ENCODE assay signal across 7 cellular contexts in genomic region chr11:125626381-125626950, GRCh38. TPM values are rescaled to one million over a fixed set of nuclear protein-coding genes. Genes with fewer than 3 reads are reported as not detected.
A peak's percentile ranks its signal among the peaks of the same experiment; 100 is the strongest.
DNase-seq lines count a peak whose midpoint lies in the region; ATAC-seq and TF ChIP-seq lines count a peak whose summit lies in the region.

No MANE protein-coding gene starts in this region.

- intact Hi-C loops in IMR-90 (cut with micrococcal nuclease) = loop anchor here (1.0 to 2.0 kb wide), 2 partner anchors 48 to 248 kb away; no protein-coding TSS in a partner anchor
- intact Hi-C loops in activated CD4-positive, alpha-beta T cell treated with anti-CD3 and anti-CD28 coated beads, Interleukin-2, amount 10 ng/mL, durations not matched to agents 24 days and 14 days (cut with micrococcal nuclease) = loop anchor here (1.0 to 5.0 kb wide), 3 partner anchors 36 to 261 kb away; partner anchors contain the start of gene HYLS1

- H3K4me3 Mint-ChIP-seq in activated CD4-positive, alpha-beta T cell treated with anti-CD3 and anti-CD28 coated beads, Interleukin-2, amount 10 ng/mL, durations not matched to agents 24 days and 14 days = peak overlapping the region; percentile 93

- peak overlapping the region; percentile 39 for H4K5ac ChIP-seq in IMR-90 (ENCODE audit: low read depth, low read length)

- no peak for TF ChIP-seq RAD21 in IMR-90 (IDR thresholded peaks at IDR 0.05; ENCODE audit: low read length)

- H3K4me1 ChIP-seq in IMR-90 (ENCODE audit: control insufficient read depth, insufficient read depth, low read length) (peaks cover 8% of the 10 kb centered on the region), osteoblast (ENCODE audit: insufficient read depth, low read length) (peaks cover 23% of the 10 kb centered on the region)

- peak overlapping the region; percentile 82 for H3K23ac ChIP-seq in IMR-90 (ENCODE audit: low read depth, low read length)

- H2AFZ ChIP-seq in IMR-90 (replicated peaks; ENCODE audit: low read length, poor library complexity) (peak overlapping the region; percentile 98), osteoblast (ENCODE audit: low read length) (peak overlapping the region; percentile 90)

- peaks cover 11 to 49% of the 10 kb centered on the region in 2 experiments; a peak in 3 of 4 replicates for H3K79me1 ChIP-seq in IMR-90 (ENCODE audit: low read depth in 1 of 2, low read length in 2 of 2)

- peak overlapping the region; percentile 55 for H2BK5ac ChIP-seq in IMR-90 (ENCODE audit: low read depth, low read length, poor library complexity, severe bottlenecking)

- peak; percentile 43 for TF ChIP-seq CTCF in GM10248 (IDR thresholded peaks at IDR 0.05; ENCODE audit: control extremely low read depth, extremely low read depth, low read depth, missing control alignments)
- TF ChIP-seq CTCF in IMR-90 (conservative IDR thresholded peaks at IDR 0.05; ENCODE audit: low read depth, low read length) = peak; percentile 23; the same call in 1 of the 2 replicates
- TF ChIP-seq CTCF in fibroblast of the aortic adventitia (IDR thresholded peaks at IDR 0.05; ENCODE audit: insufficient read depth, low read length) = peak; percentile 52
- peak; percentile 31 for TF ChIP-seq CTCF in osteoblast (IDR thresholded peaks at IDR 0.05; ENCODE audit: extremely low read depth, low read depth, low read length)

- 0 out of 2 replicates have a peak overlapping the region, but pooled peaks have one; percentile 45 for H3K18ac ChIP-seq in IMR-90 (ENCODE audit: low read depth, low read length)

- H3K27me3 ChIP-seq in IMR-90 (ENCODE audit: control insufficient read depth, insufficient read depth, low read length) (no peaks in the 10 kb centered on the region), osteoblast (ENCODE audit: insufficient read depth, low read length) (no peaks in the 10 kb centered on the region)

- H2BK15ac ChIP-seq in IMR-90 (ENCODE audit: low read depth, low read length) = peak overlapping the region; percentile 35; the same call in 1 of the 3 replicates

- H4K20me1 ChIP-seq in IMR-90 (ENCODE audit: insufficient read depth, low read length) = no peaks in the 10 kb centered on the region
- no peaks in the 10 kb centered on the region for H4K20me1 ChIP-seq in osteoblast (ENCODE audit: insufficient read depth, low read length)

- H2BK20ac ChIP-seq in IMR-90 (ENCODE audit: low read depth, low read length) = peak overlapping the region; percentile 2; the same call in 1 of the 2 replicates

- H3K56ac ChIP-seq in IMR-90 (ENCODE audit: extremely low read depth, insufficient read depth, low read length) = peak overlapping the region; percentile 87

- peak overlapping the region; percentile 99 for H2AK9ac ChIP-seq in IMR-90 (replicated peaks; ENCODE audit: low read depth, low read length, poor library complexity)

- H4K91ac ChIP-seq in IMR-90 (ENCODE audit: insufficient read depth, low read depth, low read length) = peak overlapping the region; percentile 80

- no TSS peak for BruUV-seq in IMR-90 (replicated peaks; lab: Mats Ljungman, UMichigan)

- H3K4me1 Mint-ChIP-seq in activated CD4-positive, alpha-beta T cell treated with anti-CD3 and anti-CD28 coated beads, Interleukin-2, amount 10 ng/mL, durations not matched to agents 24 days and 14 days = peaks cover 26% of the 10 kb centered on the region

- H3K27me3 Mint-ChIP-seq in activated CD4-positive, alpha-beta T cell treated with anti-CD3 and anti-CD28 coated beads, Interleukin-2, amount 10 ng/mL, durations not matched to agents 24 days and 14 days = no peaks in the 10 kb centered on the region

- peak overlapping the region; percentile 75 for H3K9ac ChIP-seq in IMR-90 (ENCODE audit: low read depth, low read length)

- peak overlapping the region; percentile 29 for H2AK5ac ChIP-seq in IMR-90 (ENCODE audit: low read depth, low read length)

- H3K36me3 ChIP-seq in IMR-90 (ENCODE audit: control insufficient read depth, insufficient read depth, low read length) (peaks cover 2% of the 10 kb centered on the region), osteoblast (ENCODE audit: insufficient read depth, low read length) (peaks cover 10% of the 10 kb centered on the region)

- 0 out of 2 replicates have a peak, but pooled peaks cover 2% of the 10 kb centered on the region for H3K9me1 ChIP-seq in IMR-90 (ENCODE audit: insufficient read depth, low read length)

- dilution Hi-C loops in IMR-90 (cut with HindIII; ENCODE audit: low sequenced_read_pairs, unreplicated experiment) = no loop called here

- CTCF ChIA-PET in GM10248 (lab: Yijun Ruan, JAX) (interaction anchor here (0.6 to 2.7 kb wide), 4 partner anchors 11 to 158 kb away, joined by 3 to 11 read pairs (median 6); partner anchors contain the start of gene STT3A), IMR-90 (lab: Yijun Ruan, JAX) (interaction anchor here (0.7 to 1.0 kb wide), 2 partner anchors 132 to 248 kb away, joined by 3 to 4 read pairs; no protein-coding TSS in a partner anchor)

- peak overlapping the region; percentile 84 for H3K14ac ChIP-seq in IMR-90 (replicated peaks; ENCODE audit: low read depth, low read length)

- no peak for TF ChIP-seq POLR2A in IMR-90 (IDR thresholded peaks at IDR 0.05; ENCODE audit: low read depth, low read length)

- no peaks in the 10 kb centered on the region for H3K9me3 ChIP-seq in IMR-90 (ENCODE audit: control insufficient read depth, insufficient read depth, low read length)
- H3K9me3 ChIP-seq in osteoblast (ENCODE audit: low read depth, low read length) = no peaks in the 10 kb centered on the region

- peaks cover 8% of the 10 kb centered on the region for H3K79me2 ChIP-seq in osteoblast (ENCODE audit: insufficient read depth, low read length)

- H3K27ac ChIP-seq in IMR-90 (ENCODE audit: insufficient read depth, low read length) (peak overlapping the region; percentile 95), osteoblast (ENCODE audit: low read depth, low read length) (peak overlapping the region; percentile 89)

- H4K8ac ChIP-seq in IMR-90 (ENCODE audit: low read depth in 2 of 2, low read length in 2 of 2) = peak overlapping the region; percentile 91 to 99

- peaks cover 44% of the 10 kb centered on the region for H3K36me3 Mint-ChIP-seq in activated CD4-positive, alpha-beta T cell treated with anti-CD3 and anti-CD28 coated beads, Interleukin-2, amount 10 ng/mL, durations not matched to agents 24 days and 14 days (ENCODE audit: low read depth)

- peak; percentile 48 for ATAC-seq in GM21423 (IDR thresholded peaks at IDR 0.05; ENCODE audit: unreplicated experiment)
- ATAC-seq in IMR-90 (ENCODE audit: low read depth) = peak; percentile 21

- no CpG with 5 or more reads among the region's 13 CpGs for WGBS in IMR-90 (ENCODE audit: extremely low coverage in 2 of 2, insufficient read length in 1 of 2), 2 experiments

- peak overlapping the region; percentile 95 for H3K27ac Mint-ChIP-seq in activated CD4-positive, alpha-beta T cell treated with anti-CD3 and anti-CD28 coated beads, Interleukin-2, amount 10 ng/mL, durations not matched to agents 24 days and 14 days

- peak overlapping the region; percentile 72 for H3K4me3 ChIP-seq in IMR-90 (ENCODE audit: insufficient read depth, low read depth, low read length)
- H3K4me3 ChIP-seq in fibroblast of the aortic adventitia (ENCODE audit: low read depth, low read length) = peak overlapping the region; percentile 88
- H3K4me3 ChIP-seq in osteoblast (ENCODE audit: insufficient read depth, low read length) = peak overlapping the region; percentile 81

- H3K4me2 ChIP-seq in IMR-90 (ENCODE audit: low read depth, low read length) (peak overlapping the region; percentile 95), osteoblast (ENCODE audit: insufficient read depth, low read length) (peak overlapping the region; percentile 93)

- POLR2A ChIA-PET in GM10248 (lab: Yijun Ruan, JAX) = no interaction called here
- POLR2A ChIA-PET in IMR-90 (lab: Charles Lee; ENCODE audit: unreplicated experiment) = no interaction called here

- peak; percentile 42 for DNase-seq in GM10248 (ENCODE audit: extremely low spot score)
- DNase-seq in IMR-90 = peak; percentile 16
- peak; percentile 80 for DNase-seq in activated CD4-positive, alpha-beta T cell treated with anti-CD3 and anti-CD28 coated beads, Interleukin-2, amount 10 ng/mL, durations not matched to agents 24 days and 14 days
- no peak for DNase-seq in fibroblast of the aortic adventitia (ENCODE audit: low read depth)
- no peak for DNase-seq in osteoblast (ENCODE audit: insufficient read length, low spot score, missing footprints)
- no peak for DNase-seq in OCI-M1 (lab: John Stamatoyannopoulos, UW)

- in situ Hi-C loops in IMR-90 (cut with MboI; ENCODE audit: low sequenced_read_pairs) = loop anchor here (10.0 kb wide), 1 partner anchor 248 kb away; no protein-coding TSS in a partner anchor

- H3K9me3 Mint-ChIP-seq in activated CD4-positive, alpha-beta T cell treated with anti-CD3 and anti-CD28 coated beads, Interleukin-2, amount 10 ng/mL, durations not matched to agents 24 days and 14 days = no peaks in the 10 kb centered on the region

- H3K4ac ChIP-seq in IMR-90 (ENCODE audit: low read depth, low read length) = peak overlapping the region; percentile 81

- peak overlapping the region; percentile 72 for H2BK120ac ChIP-seq in IMR-90 (ENCODE audit: low read depth, low read length)

RNA-seq across cellular contexts. Expression of gene CHEK1, which starts 1.5 kb away (rescaled TPM):
- total RNA-seq in IMR-90 (2012; rRNA removed) (22.6 and 30.3 TPM in 2 replicates), fibroblast of the aortic adventitia (ENCODE audit: low replicate concordance) (8.7 and 49.5 TPM in 2 replicates), osteoblast (16.6 and 22.4 TPM in 2 replicates)
- polyA plus RNA-seq in IMR-90 (2012; rRNA removed) = 15.9 and 16.0 TPM in 2 replicates
- polyA plus RNA-seq in IMR-90 (2012; cell fraction: cytosol; rRNA removed) = 2.7 and 6.0 TPM in 2 replicates
- polyA plus RNA-seq in IMR-90 (2012; cell fraction: nucleus; rRNA removed; ENCODE audit: low replicate concordance) = 3.2 and 9.7 TPM in 2 replicates
- total RNA-seq in activated CD4-positive, alpha-beta T cell treated with anti-CD3 and anti-CD28 coated beads, Interleukin-2, amount 10 ng/mL, durations not matched to agents 24 days and 14 days = 125 and 131 TPM in 2 replicates

RNA-seq across cellular contexts. Expression of gene STT3A, which starts 33.8 kb away (rescaled TPM):
- total RNA-seq in IMR-90 (2012; rRNA removed) (346 and 387 TPM in 2 replicates), fibroblast of the aortic adventitia (ENCODE audit: low replicate concordance) (285 and 375 TPM in 2 replicates), osteoblast (224 and 286 TPM in 2 replicates)
- polyA plus RNA-seq in IMR-90 (2012; rRNA removed) = 180 and 184 TPM in 2 replicates
- polyA plus RNA-seq in IMR-90 (2012; cell fraction: cytosol; rRNA removed) = 112 and 179 TPM in 2 replicates
- polyA plus RNA-seq in IMR-90 (2012; cell fraction: nucleus; rRNA removed; ENCODE audit: low replicate concordance) = 25.4 and 108 TPM in 2 replicates
- total RNA-seq in activated CD4-positive, alpha-beta T cell treated with anti-CD3 and anti-CD28 coated beads, Interleukin-2, amount 10 ng/mL, durations not matched to agents 24 days and 14 days = 167 and 183 TPM in 2 replicates

RNA-seq across cellular contexts. Expression of gene ACRV1, which starts 54.2 kb away (rescaled TPM):
- total RNA-seq in IMR-90 (2012; rRNA removed) (not detected in 2 replicates), fibroblast of the aortic adventitia (ENCODE audit: low replicate concordance) (not detected in 2 replicates), osteoblast (not detected in 2 replicates)
- not detected in 2 replicates for polyA plus RNA-seq in IMR-90 (2012; rRNA removed)
- not detected in 2 replicates for polyA plus RNA-seq in IMR-90 (2012; cell fraction: cytosol; rRNA removed)
- polyA plus RNA-seq in IMR-90 (2012; cell fraction: nucleus; rRNA removed; ENCODE audit: low replicate concordance) = not detected in 2 replicates
- not detected in 2 replicates for total RNA-seq in activated CD4-positive, alpha-beta T cell treated with anti-CD3 and anti-CD28 coated beads, Interleukin-2, amount 10 ng/mL, durations not matched to agents 24 days and 14 days

RNA-seq across cellular contexts. Expression of gene EI24, which starts 57.2 kb away (rescaled TPM):
- 95.9 and 122 TPM in 2 replicates for total RNA-seq in IMR-90 (2012; rRNA removed)
- polyA plus RNA-seq in IMR-90 (2012; rRNA removed) = 82.6 and 89.7 TPM in 2 replicates
- 75.8 and 96.6 TPM in 2 replicates for polyA plus RNA-seq in IMR-90 (2012; cell fraction: cytosol; rRNA removed)
- polyA plus RNA-seq in IMR-90 (2012; cell fraction: nucleus; rRNA removed; ENCODE audit: low replicate concordance) = 16.5 and 42.6 TPM in 2 replicates
- total RNA-seq in activated CD4-positive, alpha-beta T cell treated with anti-CD3 and anti-CD28 coated beads, Interleukin-2, amount 10 ng/mL, durations not matched to agents 24 days and 14 days = 61.7 TPM in 2 replicates
- 94.5 and 153 TPM in 2 replicates for total RNA-seq in fibroblast of the aortic adventitia (ENCODE audit: low replicate concordance)
- total RNA-seq in osteoblast = 76.0 and 85.2 TPM in 2 replicates

Comparison
In these comparisons a context has a peak if more than half of its experiments do, and no peak if none do; other contexts are left out.
1. DNase-seq: peak in GM10248 (single experiment), IMR-90 (single experiment) and activated CD4-positive, alpha-beta T cell treated with anti-CD3 and anti-CD28 coated beads, Interleukin-2, amount 10 ng/mL, durations not matched to agents 24 days and 14 days (single experiment); none in fibroblast of the aortic adventitia (single experiment), osteoblast (single experiment) and OCI-M1 (single experiment).
2. Peak in every context shown above with its lines, with median percentiles within 50 percentile points of each other: CTCF ChIP-seq and H3K4me3 ChIP-seq.